ENCODE assay signal across 8 cellular contexts in the genomic region with DNA sequence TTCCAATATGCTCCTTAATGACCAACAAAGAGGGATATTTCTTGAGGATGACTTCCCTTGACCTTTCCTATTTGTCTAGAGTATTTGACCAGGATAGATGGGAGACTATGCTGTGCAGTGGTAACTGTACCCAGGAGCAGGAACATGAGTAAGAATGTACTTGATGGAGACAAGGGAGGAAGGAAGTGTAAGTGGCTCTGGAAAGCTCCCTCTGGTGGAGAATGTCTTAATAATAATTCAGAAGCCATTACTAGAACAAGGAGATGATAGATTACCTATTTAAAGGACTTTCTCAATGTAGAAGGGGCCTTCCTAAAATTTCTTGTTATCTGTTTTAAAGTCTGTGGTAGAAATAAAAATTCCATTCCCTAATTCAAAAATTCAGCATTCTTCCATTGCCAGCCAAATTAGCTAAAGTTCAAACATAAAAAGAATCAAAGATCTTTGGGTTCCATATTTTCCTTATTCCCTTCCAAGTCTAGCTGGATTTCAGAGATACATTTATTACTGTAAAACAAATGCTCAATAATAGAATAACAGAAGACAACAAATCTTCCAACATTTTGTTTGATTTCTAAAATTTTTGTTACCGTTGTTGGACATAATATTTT.
A peak's percentile ranks its signal among the peaks of the same experiment; 100 is the strongest.
DNase-seq lines count a peak whose midpoint lies in the region; ATAC-seq and TF ChIP-seq lines count a peak whose summit lies in the region.

No MANE protein-coding gene starts in this region.

- no peak overlapping the region for H3K4me3 ChIP-seq in choroid plexus epithelial cell (ENCODE audit: low read depth, low read length)

- peak; percentile 67 for TF ChIP-seq CTCF in choroid plexus epithelial cell (conservative IDR thresholded peaks at IDR 0.05; ENCODE audit: low read depth, low read length)

- peak; percentile 87 for ATAC-seq in GM18861 (IDR thresholded peaks at IDR 0.05; ENCODE audit: unreplicated experiment)
- peak; percentile 82 for ATAC-seq in HG02981 (IDR thresholded peaks at IDR 0.05; ENCODE audit: unreplicated experiment)
- no peak for ATAC-seq in stimulated activated naive CD8-positive, alpha-beta T cell treated with anti-CD3 and anti-CD28 coated beads, Interleukin-15, Interleukin-2, amounts not matched to agents 100 U/mL and 50 U/mL, for 24 hours

- DNase-seq in AML-193 (lab: John Stamatoyannopoulos, UW) (peak; percentile 30 to 57), NCI-H446 treated with DMSO at 0.1 percent for 48 hours (lab: John Stamatoyannopoulos, UW) (peak; percentile 37), choroid plexus epithelial cell (ENCODE audit: low read depth) (peak; percentile 70), midbrain (lab: John Stamatoyannopoulos, UW) (peak; percentile 67), OCI-M2 (lab: John Stamatoyannopoulos, UW; ENCODE audit: unreplicated experiment) (no peak)
- no peak for DNase-seq in stimulated activated naive CD8-positive, alpha-beta T cell treated with anti-CD3 and anti-CD28 coated beads, Interleukin-15, Interleukin-2, amounts not matched to agents 100 U/mL and 50 U/mL, for 24 hours

Comparison
In these comparisons a context has a peak if more than half of its experiments do, and no peak if none do; other contexts are left out.
1. DNase-seq: peak in AML-193 (2 of 2), NCI-H446 treated with DMSO at 0.1 percent for 48 hours (single experiment), choroid plexus epithelial cell (single experiment) and midbrain (single experiment); none in OCI-M2 (single experiment) and stimulated activated naive CD8-positive, alpha-beta T cell treated with anti-CD3 and anti-CD28 coated beads, Interleukin-15, Interleukin-2, amounts not matched to agents 100 U/mL and 50 U/mL, for 24 hours (single experiment).